8 cellular contexts compared by ENCODE assay signal in genomic region chr12:16385779-16386646, GRCh38. TPM values are rescaled to one million over a fixed set of nuclear protein-coding genes. Genes with fewer than 3 reads are reported as not detected.
A peak's percentile ranks its signal among the peaks of the same experiment; 100 is the strongest.
DNase-seq lines count a peak whose midpoint lies in the region; ATAC-seq, FAIRE-seq and TF ChIP-seq lines count a peak whose summit lies in the region.

No MANE protein-coding gene starts in this region.

- DNase-seq in A172 (ENCODE audit: low spot score) (peak; percentile 41), H54 (ENCODE audit: insufficient read length, low spot score) (peak; percentile 2), NCI-H526 treated with DMSO at 0.1 percent for 48 hours (lab: John Stamatoyannopoulos, UW) (peak; percentile 78), H1 (ENCODE audit: low read depth in 1 of 2, low spot score in 2 of 2) (no peak), mucosa of gallbladder (ENCODE audit: low spot score) (peak; percentile 38)
- DNase-seq in activated T-cell treated with anti-CD3 and anti-CD28 coated beads, Interleukin-2, amount 50 U/mL, for 1 hour = no peak
- no peak for DNase-seq in activated naive CD4-positive, alpha-beta T cell (lab: John Stamatoyannopoulos, UW)

- TF ChIP-seq RAD21 in H1 (IDR thresholded peaks at IDR 0.05 in 1 of 2, conservative IDR thresholded peaks at IDR 0.05 in 1 of 2; ENCODE audit: low read depth in 2 of 2, low read length in 2 of 2) = peak; percentile 83 to 85

- no peaks in the 10 kb centered on the region for H3K79me1 ChIP-seq in H1 (ENCODE audit: low read depth, low read length)

- H3K27me3 ChIP-seq in H1 (replicated peaks in 1 of 4; ENCODE audit: control insufficient read depth in 3 of 4, extremely low read depth in 1 of 4, insufficient read depth in 3 of 4, low read length in 3 of 4) = no peaks in the 10 kb centered on the region

- CTCF ChIA-PET in H1 (lab: Charles Lee; ENCODE audit: partially characterized antibody) = interaction anchor here (0.6 to 2.7 kb wide), 29 partner anchors 10 to 570 kb away, joined by 3 to 9 read pairs (median 4); no protein-coding TSS in a partner anchor

- WGBS in H1 (ENCODE audit: extremely low coverage in 1 of 2, insufficient coverage in 1 of 2, insufficient read length in 1 of 2, insufficient replicate concordance in 2 of 2, low coverage in 1 of 2, low lambda C conversion rate in 2 of 2, missing lambda C conversion rate in 1 of 2), 2 experiments = 72% methylated on average over 13 of the region's 13 CpGs; no CpG with 5 or more reads in 1 of the 2 experiments

- POLR2A ChIA-PET in H1 (lab: Charles Lee; ENCODE audit: partially characterized antibody) = no interaction called here

- H4K20me1 ChIP-seq in H1 (replicated peaks in 1 of 2; ENCODE audit: control insufficient read depth in 1 of 2, insufficient read depth in 2 of 2, low read length in 2 of 2) = no peaks in the 10 kb centered on the region

- H3K23ac ChIP-seq in H1 (ENCODE audit: insufficient read length) = no peak overlapping the region

- no peaks in the 10 kb centered on the region for H3K79me2 ChIP-seq in H1 (ENCODE audit: control insufficient read depth in 1 of 2, insufficient read depth in 2 of 2, low read length in 2 of 2)

- FAIRE-seq in H54 (lab: Jason Lieb, UNC) (peak; percentile 55), H1 (lab: Jason Lieb, UNC) (peak; percentile 92)

- H2BK15ac ChIP-seq in H1 (ENCODE audit: low read length) = no peak overlapping the region

- no peak overlapping the region for H3K9ac ChIP-seq in H1 (replicated peaks in 1 of 4; ENCODE audit: extremely low read depth in 1 of 4, low read depth in 3 of 4, low read length in 3 of 4)

- no peak overlapping the region for H2BK5ac ChIP-seq in H1 (ENCODE audit: low read depth, low read length)

- TF ChIP-seq POLR2A in H54 (IDR thresholded peaks at IDR 0.05; ENCODE audit: low read depth, low read length) = no peak
- no peak for TF ChIP-seq POLR2A in H1 (IDR thresholded peaks at IDR 0.05; ENCODE audit: control extremely low read depth in 1 of 2, low read depth in 2 of 2, low read length in 2 of 2)

- H3K27ac ChIP-seq in H1 (ENCODE audit: low read depth, low read length) = no peak overlapping the region

- H2BK20ac ChIP-seq in H1 (ENCODE audit: low read length) = no peak overlapping the region

- no peaks in the 10 kb centered on the region for H3K36me3 ChIP-seq in H1 (ENCODE audit: control insufficient read depth in 2 of 4, insufficient read depth in 4 of 4, low read length in 3 of 4)

- no peak overlapping the region for H4K8ac ChIP-seq in H1 (ENCODE audit: extremely low read depth, insufficient read depth, low read length)

- no peak overlapping the region for H2BK12ac ChIP-seq in H1 (ENCODE audit: low read depth, low read length)

- H3K4me2 ChIP-seq in H1 (ENCODE audit: insufficient read depth in 1 of 2, low read depth in 2 of 2, low read length in 2 of 2) = no peak overlapping the region

- peaks cover 0 to 4% of the 10 kb centered on the region in 2 experiments; a peak in 1 of 4 replicates for H3K9me3 ChIP-seq in H1 (ENCODE audit: insufficient read depth in 2 of 2, low read depth in 1 of 2, low read length in 1 of 2)

- H3K4ac ChIP-seq in H1 (replicated peaks; ENCODE audit: insufficient read length, low read depth, low read length) = no peak overlapping the region

- H3K4me3 ChIP-seq in H1 (ENCODE audit: extremely low read depth in 1 of 4, insufficient read depth in 2 of 4, low read depth in 3 of 4, low read length in 4 of 4) = no peak overlapping the region

- no peak overlapping the region for H4K5ac ChIP-seq in H1 (ENCODE audit: insufficient read length, low read depth, low read length)

- H3K23me2 ChIP-seq in H1 (ENCODE audit: low read depth, low read length) = no peaks in the 10 kb centered on the region

- no peak overlapping the region for H2AK5ac ChIP-seq in H1 (ENCODE audit: low read depth, low read length)

- H3K4me1 ChIP-seq in H1 (replicated peaks in 1 of 4; ENCODE audit: control insufficient read depth in 3 of 4, insufficient read depth in 4 of 4, low read length in 3 of 4) = no peaks in the 10 kb centered on the region; a peak in 1 of 7 replicates

- TF ChIP-seq CTCF in H1 (IDR thresholded peaks at IDR 0.05; ENCODE audit: control extremely low read depth in 1 of 3, insufficient read depth in 1 of 3, low read depth in 1 of 3, low read length in 3 of 3) = peak in 2 of 3 experiments; percentile 59 to 65; a peak in 3 of 4 replicates

- ATAC-seq in GM18873 (IDR thresholded peaks at IDR 0.05; ENCODE audit: low FRiP score, unreplicated experiment) = no peak

- TF ChIP-seq EP300 in H1 (IDR thresholded peaks at IDR 0.05; ENCODE audit: borderline replicate concordance in 1 of 2, low read depth in 2 of 2, low read length in 2 of 2) = no peak

- no peak overlapping the region for H4K91ac ChIP-seq in H1 (replicated peaks; ENCODE audit: insufficient read length, low read length)

- no peak overlapping the region; the same call in 1 of the 2 replicates for H3K18ac ChIP-seq in H1 (ENCODE audit: extremely low read depth, low read length)

- no peak overlapping the region for H3K56ac ChIP-seq in H1 (replicated peaks; ENCODE audit: insufficient read length, low read depth, low read length)

- no peak overlapping the region for H3K14ac ChIP-seq in H1 (ENCODE audit: insufficient read length)

- H2BK120ac ChIP-seq in H1 (replicated peaks; ENCODE audit: low read depth, low read length) = no peak overlapping the region

- 0 out of 2 replicates have a peak overlapping the region, but pooled peaks have one; percentile 65 for H2AFZ ChIP-seq in H1 (ENCODE audit: low read length)

TF ChIP-seq in H1, 55 proteins besides CTCF, POLR2A, EP300 and RAD21:
- TF ChIP-seq HDAC6 (IDR thresholded peaks at IDR 0.05; ENCODE audit: low read depth, low read length) (no peak), MAX (IDR thresholded peaks at IDR 0.05) (0 out of 2 replicates have a peak, but pooled peaks have one; percentile 18), PHF8 (conservative IDR thresholded peaks at IDR 0.05; ENCODE audit: low read depth, low read length) (no peak)

RNA-seq across cellular contexts. Expression of gene MGST1, which starts 38.6 kb away (rescaled TPM):
- 8.1 and 11.4 TPM in 2 replicates for total RNA-seq in A172 (2014; rRNA removed; shearing (Covaris generic))
- total RNA-seq in H1 (2021; fragmentation: NEBNext Ultra II Directional; extraction: Animal tissue kit (Norgen Biotek cat#: 25700)) = 414 and 442 TPM in 2 replicates
- polyA plus RNA-seq in H1 (2011; rRNA removed) = 268 and 478 TPM in 2 replicates
- polyA plus RNA-seq in H1 (2011; cell fraction: cytosol; rRNA removed) = 425 TPM
- 325 TPM for polyA plus RNA-seq in H1 (2011; cell fraction: nucleus; rRNA removed)
- 347 to 444 TPM (median 418 TPM) in 4 replicates for polyA plus RNA-seq in H1 (2012, experiment 1 of 2)
- 290 TPM for polyA plus RNA-seq in H1 (2012, experiment 2 of 2)
- polyA plus RNA-seq in H1 (2013, experiment 1 of 2) = 1,637 TPM
- polyA plus RNA-seq in H1 (2013, experiment 2 of 2) = 2,282 TPM
- polyA minus RNA-seq in H1 (2011; rRNA and poly(A)+ RNA removed) = 253 and 278 TPM in 2 replicates
- polyA minus RNA-seq in H1 (2011; cell fraction: cytosol; rRNA and poly(A)+ RNA removed) = 155 TPM
- polyA minus RNA-seq in H1 (2011; cell fraction: nucleus; rRNA and poly(A)+ RNA removed) = 160 TPM
- 410 TPM for total RNA-seq in mucosa of gallbladder

Comparison
In these comparisons a context has a peak if more than half of its experiments do, and no peak if none do; other contexts are left out.
1. DNase-seq: peak in A172 (single experiment), H54 (single experiment), NCI-H526 treated with DMSO at 0.1 percent for 48 hours (single experiment) and mucosa of gallbladder (single experiment); none in H1 (0 of 2), activated T-cell treated with anti-CD3 and anti-CD28 coated beads, Interleukin-2, amount 50 U/mL, for 1 hour (single experiment) and activated naive CD4-positive, alpha-beta T cell (0 of 4).
2. RNA of gene MGST1, which starts 38.6 kb away (total RNA-seq): 414 to 442 TPM in H1 and 410 TPM in mucosa of gallbladder (single experiment); 8.1 to 11.4 TPM in A172; every median in the first group is over 10 times any median in the second.